4 cellular contexts compared by ENCODE assay signal in genomic region chr12:109389146-109389545, GRCh38.
TF ChIP-seq lines count a peak whose summit lies in the region.

No MANE protein-coding gene starts in this region.

TF ChIP-seq in SK-N-SH, 30 proteins besides CTCF, POLR2A, EP300 and RAD21:
- TF ChIP-seq, protein P1, sequence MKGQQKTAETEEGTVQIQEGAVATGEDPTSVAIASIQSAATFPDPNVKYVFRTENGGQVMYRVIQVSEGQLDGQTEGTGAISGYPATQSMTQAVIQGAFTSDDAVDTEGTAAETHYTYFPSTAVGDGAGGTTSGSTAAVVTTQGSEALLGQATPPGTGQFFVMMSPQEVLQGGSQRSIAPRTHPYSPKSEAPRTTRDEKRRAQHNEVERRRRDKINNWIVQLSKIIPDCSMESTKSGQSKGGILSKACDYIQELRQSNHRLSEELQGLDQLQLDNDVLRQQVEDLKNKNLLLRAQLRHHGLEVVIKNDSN (IDR thresholded peaks at IDR 0.05; ENCODE audit: borderline replicate concordance, low read depth) = 0 out of 2 replicates have a peak, but pooled peaks have one; percentile 17
- TF ChIP-seq RCOR1 (IDR thresholded peaks at IDR 0.05; ENCODE audit: low read length) = no peak

TF ChIP-seq in SK-N-SH treated with all-trans-retinoic acid at 6 μM for 48 hours, 23 proteins besides CTCF, POLR2A, EP300 and RAD21 (continued from another document):
- TF ChIP-seq ZFP30 (CRISPR knock-in tag; IDR thresholded peaks at IDR 0.05) = no peak
- TF ChIP-seq BACH2 (CRISPR knock-in tag; IDR thresholded peaks at IDR 0.05; ENCODE audit: borderline replicate concordance) = no peak
- TF ChIP-seq PPARA (CRISPR knock-in tag; IDR thresholded peaks at IDR 0.05; ENCODE audit: borderline replicate concordance) = no peak
- no peak for TF ChIP-seq ZNF565 (CRISPR knock-in tag; conservative IDR thresholded peaks at IDR 0.05; ENCODE audit: low read depth)
- TF ChIP-seq, protein P2, sequence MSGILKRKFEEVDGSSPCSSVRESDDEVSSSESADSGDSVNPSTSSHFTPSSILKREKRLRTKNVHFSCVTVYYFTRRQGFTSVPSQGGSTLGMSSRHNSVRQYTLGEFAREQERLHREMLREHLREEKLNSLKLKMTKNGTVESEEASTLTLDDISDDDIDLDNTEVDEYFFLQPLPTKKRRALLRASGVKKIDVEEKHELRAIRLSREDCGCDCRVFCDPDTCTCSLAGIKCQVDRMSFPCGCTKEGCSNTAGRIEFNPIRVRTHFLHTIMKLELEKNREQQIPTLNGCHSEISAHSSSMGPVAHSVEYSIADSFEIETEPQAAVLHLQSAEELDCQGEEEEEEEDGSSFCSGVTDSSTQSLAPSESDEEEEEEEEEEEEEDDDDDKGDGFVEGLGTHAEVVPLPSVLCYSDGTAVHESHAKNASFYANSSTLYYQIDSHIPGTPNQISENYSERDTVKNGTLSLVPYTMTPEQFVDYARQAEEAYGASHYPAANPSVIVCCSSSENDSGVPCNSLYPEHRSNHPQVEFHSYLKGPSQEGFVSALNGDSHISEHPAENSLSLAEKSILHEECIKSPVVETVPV (CRISPR knock-in tag; IDR thresholded peaks at IDR 0.05) = no peak
- TF ChIP-seq ZNF70 (CRISPR knock-in tag; IDR thresholded peaks at IDR 0.05) = no peak
- no peak for TF ChIP-seq CSDC2 (CRISPR knock-in tag; IDR thresholded peaks at IDR 0.05)
- no peak for TF ChIP-seq ZC3H10 (CRISPR knock-in tag; IDR thresholded peaks at IDR 0.05)
- TF ChIP-seq, protein P3, sequence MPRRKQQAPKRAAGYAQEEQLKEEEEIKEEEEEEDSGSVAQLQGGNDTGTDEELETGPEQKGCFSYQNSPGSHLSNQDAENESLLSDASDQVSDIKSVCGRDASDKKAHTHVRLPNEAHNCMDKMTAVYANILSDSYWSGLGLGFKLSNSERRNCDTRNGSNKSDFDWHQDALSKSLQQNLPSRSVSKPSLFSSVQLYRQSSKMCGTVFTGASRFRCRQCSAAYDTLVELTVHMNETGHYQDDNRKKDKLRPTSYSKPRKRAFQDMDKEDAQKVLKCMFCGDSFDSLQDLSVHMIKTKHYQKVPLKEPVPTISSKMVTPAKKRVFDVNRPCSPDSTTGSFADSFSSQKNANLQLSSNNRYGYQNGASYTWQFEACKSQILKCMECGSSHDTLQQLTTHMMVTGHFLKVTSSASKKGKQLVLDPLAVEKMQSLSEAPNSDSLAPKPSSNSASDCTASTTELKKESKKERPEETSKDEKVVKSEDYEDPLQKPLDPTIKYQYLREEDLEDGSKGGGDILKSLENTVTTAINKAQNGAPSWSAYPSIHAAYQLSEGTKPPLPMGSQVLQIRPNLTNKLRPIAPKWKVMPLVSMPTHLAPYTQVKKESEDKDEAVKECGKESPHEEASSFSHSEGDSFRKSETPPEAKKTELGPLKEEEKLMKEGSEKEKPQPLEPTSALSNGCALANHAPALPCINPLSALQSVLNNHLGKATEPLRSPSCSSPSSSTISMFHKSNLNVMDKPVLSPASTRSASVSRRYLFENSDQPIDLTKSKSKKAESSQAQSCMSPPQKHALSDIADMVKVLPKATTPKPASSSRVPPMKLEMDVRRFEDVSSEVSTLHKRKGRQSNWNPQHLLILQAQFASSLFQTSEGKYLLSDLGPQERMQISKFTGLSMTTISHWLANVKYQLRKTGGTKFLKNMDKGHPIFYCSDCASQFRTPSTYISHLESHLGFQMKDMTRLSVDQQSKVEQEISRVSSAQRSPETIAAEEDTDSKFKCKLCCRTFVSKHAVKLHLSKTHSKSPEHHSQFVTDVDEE (CRISPR knock-in tag; IDR thresholded peaks at IDR 0.05) = no peak

TF ChIP-seq in Ishikawa, 13 proteins besides CTCF, POLR2A, EP300 and RAD21 (continued from another document):
- TF ChIP-seq, protein P1 (IDR thresholded peaks at IDR 0.05) = peak; percentile 77
- TF ChIP-seq CREB1 (IDR thresholded peaks at IDR 0.05; ENCODE audit: low read depth) = no peak
- TF ChIP-seq EGR1 (IDR thresholded peaks at IDR 0.05) = no peak
- no peak for TF ChIP-seq NFIC (IDR thresholded peaks at IDR 0.05)

TF ChIP-seq in HepG2, 621 proteins besides CTCF, POLR2A, EP300 and RAD21 (continued from another document and continues in another):
- TF ChIP-seq, protein P4, sequence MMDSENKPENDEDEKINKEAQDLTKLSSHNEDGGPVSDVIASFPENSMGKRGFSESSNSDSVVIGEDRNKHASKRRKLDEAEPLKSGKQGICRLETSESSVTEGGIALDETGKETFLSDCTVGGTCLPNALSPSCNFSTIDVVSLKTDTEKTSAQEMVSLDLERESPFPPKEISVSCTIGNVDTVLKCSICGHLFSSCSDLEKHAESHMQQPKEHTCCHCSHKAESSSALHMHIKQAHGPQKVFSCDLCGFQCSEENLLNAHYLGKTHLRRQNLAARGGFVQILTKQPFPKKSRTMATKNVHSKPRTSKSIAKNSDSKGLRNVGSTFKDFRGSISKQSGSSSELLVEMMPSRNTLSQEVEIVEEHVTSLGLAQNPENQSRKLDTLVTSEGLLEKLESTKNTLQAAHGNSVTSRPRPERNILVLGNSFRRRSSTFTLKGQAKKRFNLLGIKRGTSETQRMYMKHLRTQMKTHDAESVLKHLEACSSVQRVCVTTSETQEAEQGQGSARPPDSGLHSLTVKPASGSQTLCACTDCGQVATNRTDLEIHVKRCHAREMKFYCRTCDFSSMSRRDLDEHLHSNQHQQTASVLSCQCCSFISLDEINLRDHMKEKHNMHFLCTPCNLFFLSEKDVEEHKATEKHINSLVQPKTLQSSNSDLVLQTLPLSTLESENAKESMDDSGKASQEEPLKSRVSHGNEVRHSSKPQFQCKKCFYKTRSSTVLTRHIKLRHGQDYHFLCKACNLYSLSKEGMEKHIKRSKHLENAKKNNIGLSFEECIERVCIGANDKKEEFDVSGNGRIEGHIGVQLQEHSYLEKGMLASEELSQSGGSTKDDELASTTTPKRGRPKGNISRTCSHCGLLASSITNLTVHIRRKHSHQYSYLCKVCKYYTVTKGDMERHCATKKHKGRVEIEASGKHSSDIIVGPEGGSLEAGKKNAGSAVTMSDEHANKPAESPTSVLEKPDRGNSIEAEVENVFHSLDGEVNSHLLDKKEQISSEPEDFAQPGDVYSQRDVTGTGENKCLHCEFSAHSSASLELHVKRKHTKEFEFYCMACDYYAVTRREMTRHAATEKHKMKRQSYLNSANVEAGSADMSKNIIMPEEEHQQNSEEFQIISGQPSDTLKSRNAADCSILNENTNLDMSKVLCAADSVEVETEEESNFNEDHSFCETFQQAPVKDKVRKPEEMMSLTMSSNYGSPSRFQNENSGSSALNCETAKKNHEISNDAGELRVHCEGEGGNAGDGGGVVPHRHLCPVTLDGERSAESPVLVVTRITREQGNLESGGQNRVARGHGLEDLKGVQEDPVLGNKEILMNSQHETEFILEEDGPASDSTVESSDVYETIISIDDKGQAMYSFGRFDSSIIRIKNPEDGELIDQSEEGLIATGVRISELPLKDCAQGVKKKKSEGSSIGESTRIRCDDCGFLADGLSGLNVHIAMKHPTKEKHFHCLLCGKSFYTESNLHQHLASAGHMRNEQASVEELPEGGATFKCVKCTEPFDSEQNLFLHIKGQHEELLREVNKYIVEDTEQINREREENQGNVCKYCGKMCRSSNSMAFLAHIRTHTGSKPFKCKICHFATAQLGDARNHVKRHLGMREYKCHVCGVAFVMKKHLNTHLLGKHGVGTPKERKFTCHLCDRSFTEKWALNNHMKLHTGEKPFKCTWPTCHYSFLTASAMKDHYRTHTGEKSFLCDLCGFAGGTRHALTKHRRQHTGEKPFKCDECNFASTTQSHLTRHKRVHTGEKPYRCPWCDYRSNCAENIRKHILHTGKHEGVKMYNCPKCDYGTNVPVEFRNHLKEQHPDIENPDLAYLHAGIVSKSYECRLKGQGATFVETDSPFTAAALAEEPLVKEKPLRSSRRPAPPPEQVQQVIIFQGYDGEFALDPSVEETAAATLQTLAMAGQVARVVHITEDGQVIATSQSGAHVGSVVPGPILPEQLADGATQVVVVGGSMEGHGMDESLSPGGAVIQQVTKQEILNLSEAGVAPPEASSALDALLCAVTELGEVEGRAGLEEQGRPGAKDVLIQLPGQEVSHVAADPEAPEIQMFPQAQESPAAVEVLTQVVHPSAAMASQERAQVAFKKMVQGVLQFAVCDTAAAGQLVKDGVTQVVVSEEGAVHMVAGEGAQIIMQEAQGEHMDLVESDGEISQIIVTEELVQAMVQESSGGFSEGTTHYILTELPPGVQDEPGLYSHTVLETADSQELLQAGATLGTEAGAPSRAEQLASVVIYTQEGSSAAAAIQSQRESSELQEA (CRISPR knock-in tag; IDR thresholded peaks at IDR 0.05; ENCODE audit: not compliant biosample characterization) = no peak
- no peak for TF ChIP-seq PPARG (CRISPR knock-in tag; conservative IDR thresholded peaks at IDR 0.05)
- TF ChIP-seq USF2 (IDR thresholded peaks at IDR 0.05; ENCODE audit: low read depth, low read length) = peak; percentile 53; the same call in 1 of the 2 replicates
- TF ChIP-seq USF2 (CRISPR knock-in tag; IDR thresholded peaks at IDR 0.05; ENCODE audit: borderline replicate concordance) = peak; percentile 65; the same call in 1 of the 2 replicates
- TF ChIP-seq MYNN (CRISPR knock-in tag; IDR thresholded peaks at IDR 0.05; ENCODE audit: low read depth) = no peak
- no peak for TF ChIP-seq ZNF605 (CRISPR knock-in tag; IDR thresholded peaks at IDR 0.05)
- peak; percentile 49 for TF ChIP-seq NFYB (CRISPR knock-in tag; IDR thresholded peaks at IDR 0.05)
- TF ChIP-seq NFYC (CRISPR knock-in tag; IDR thresholded peaks at IDR 0.05) = peak; percentile 73
- TF ChIP-seq ZNF550 (CRISPR knock-in tag; IDR thresholded peaks at IDR 0.05; ENCODE audit: borderline replicate concordance) = no peak
- no peak for TF ChIP-seq ZNF441 (CRISPR knock-in tag; IDR thresholded peaks at IDR 0.05; ENCODE audit: borderline replicate concordance)
- no peak for TF ChIP-seq ZNF354B (CRISPR knock-in tag; IDR thresholded peaks at IDR 0.05)
- TF ChIP-seq ZNF343 (CRISPR knock-in tag; IDR thresholded peaks at IDR 0.05) = no peak
- TF ChIP-seq SPEN (CRISPR knock-in tag; IDR thresholded peaks at IDR 0.05; ENCODE audit: low read depth) = no peak
- no peak for TF ChIP-seq ZNF230 (CRISPR knock-in tag; IDR thresholded peaks at IDR 0.05)
- no peak for TF ChIP-seq ZNF614 (CRISPR knock-in tag; IDR thresholded peaks at IDR 0.05; ENCODE audit: borderline replicate concordance)
- TF ChIP-seq, protein P5, sequence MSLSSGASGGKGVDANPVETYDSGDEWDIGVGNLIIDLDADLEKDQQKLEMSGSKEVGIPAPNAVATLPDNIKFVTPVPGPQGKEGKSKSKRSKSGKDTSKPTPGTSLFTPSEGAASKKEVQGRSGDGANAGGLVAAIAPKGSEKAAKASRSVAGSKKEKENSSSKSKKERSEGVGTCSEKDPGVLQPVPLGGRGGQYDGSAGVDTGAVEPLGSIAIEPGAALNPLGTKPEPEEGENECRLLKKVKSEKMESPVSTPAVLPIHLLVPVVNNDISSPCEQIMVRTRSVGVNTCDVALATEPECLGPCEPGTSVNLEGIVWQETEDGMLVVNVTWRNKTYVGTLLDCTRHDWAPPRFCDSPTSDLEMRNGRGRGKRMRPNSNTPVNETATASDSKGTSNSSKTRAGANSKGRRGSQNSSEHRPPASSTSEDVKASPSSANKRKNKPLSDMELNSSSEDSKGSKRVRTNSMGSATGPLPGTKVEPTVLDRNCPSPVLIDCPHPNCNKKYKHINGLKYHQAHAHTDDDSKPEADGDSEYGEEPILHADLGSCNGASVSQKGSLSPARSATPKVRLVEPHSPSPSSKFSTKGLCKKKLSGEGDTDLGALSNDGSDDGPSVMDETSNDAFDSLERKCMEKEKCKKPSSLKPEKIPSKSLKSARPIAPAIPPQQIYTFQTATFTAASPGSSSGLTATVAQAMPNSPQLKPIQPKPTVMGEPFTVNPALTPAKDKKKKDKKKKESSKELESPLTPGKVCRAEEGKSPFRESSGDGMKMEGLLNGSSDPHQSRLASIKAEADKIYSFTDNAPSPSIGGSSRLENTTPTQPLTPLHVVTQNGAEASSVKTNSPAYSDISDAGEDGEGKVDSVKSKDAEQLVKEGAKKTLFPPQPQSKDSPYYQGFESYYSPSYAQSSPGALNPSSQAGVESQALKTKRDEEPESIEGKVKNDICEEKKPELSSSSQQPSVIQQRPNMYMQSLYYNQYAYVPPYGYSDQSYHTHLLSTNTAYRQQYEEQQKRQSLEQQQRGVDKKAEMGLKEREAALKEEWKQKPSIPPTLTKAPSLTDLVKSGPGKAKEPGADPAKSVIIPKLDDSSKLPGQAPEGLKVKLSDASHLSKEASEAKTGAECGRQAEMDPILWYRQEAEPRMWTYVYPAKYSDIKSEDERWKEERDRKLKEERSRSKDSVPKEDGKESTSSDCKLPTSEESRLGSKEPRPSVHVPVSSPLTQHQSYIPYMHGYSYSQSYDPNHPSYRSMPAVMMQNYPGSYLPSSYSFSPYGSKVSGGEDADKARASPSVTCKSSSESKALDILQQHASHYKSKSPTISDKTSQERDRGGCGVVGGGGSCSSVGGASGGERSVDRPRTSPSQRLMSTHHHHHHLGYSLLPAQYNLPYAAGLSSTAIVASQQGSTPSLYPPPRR (CRISPR knock-in tag; IDR thresholded peaks at IDR 0.05; ENCODE audit: borderline replicate concordance) = no peak
- TF ChIP-seq, protein P6, sequence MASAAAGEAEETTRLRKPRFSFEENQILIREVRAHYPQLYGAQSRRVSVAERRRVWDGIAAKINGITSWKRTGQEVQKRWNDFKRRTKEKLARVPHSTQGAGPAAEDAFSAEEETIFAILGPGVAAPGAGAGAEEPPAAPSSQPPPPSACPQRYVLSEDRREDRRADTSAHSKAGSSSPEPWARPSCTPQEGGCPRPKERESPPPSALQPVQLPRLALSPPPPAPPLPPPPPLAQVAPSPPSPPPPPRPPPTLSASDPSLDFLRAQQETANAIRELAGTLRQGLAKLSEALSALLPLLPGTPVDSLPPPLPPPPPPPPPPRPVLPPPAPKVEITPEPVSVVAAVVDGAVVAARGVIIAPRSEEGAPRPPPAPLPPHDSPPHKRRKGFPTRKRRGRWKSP (CRISPR knock-in tag; IDR thresholded peaks at IDR 0.05) = no peak
- TF ChIP-seq HHEX (CRISPR knock-in tag; IDR thresholded peaks at IDR 0.05) = no peak
